1 cellular context compared by ENCODE assay signal in the genomic region with DNA sequence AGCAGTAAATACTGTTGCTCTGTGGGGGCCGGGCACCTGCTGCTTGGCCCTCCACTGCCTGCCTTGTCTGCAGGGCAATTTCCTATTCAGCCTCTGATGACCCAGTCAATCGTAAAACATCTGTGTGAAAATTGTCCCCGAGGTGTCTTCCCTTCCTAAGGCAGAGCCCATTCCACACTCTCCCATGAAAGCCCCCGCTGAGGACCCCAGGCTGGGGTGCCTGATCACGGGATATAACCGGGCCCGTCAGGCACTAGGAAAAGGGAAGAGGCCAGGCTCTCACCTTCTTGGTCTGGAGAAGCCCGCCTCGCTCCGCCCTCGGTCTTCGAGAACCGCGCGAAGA.
TF ChIP-seq lines count a peak whose summit lies in the region.

No MANE protein-coding gene starts in this region.

TF ChIP-seq in WTC11, 78 proteins besides CTCF, POLR2A, EP300 and RAD21 (continued from another document):
- TF ChIP-seq, protein P1, sequence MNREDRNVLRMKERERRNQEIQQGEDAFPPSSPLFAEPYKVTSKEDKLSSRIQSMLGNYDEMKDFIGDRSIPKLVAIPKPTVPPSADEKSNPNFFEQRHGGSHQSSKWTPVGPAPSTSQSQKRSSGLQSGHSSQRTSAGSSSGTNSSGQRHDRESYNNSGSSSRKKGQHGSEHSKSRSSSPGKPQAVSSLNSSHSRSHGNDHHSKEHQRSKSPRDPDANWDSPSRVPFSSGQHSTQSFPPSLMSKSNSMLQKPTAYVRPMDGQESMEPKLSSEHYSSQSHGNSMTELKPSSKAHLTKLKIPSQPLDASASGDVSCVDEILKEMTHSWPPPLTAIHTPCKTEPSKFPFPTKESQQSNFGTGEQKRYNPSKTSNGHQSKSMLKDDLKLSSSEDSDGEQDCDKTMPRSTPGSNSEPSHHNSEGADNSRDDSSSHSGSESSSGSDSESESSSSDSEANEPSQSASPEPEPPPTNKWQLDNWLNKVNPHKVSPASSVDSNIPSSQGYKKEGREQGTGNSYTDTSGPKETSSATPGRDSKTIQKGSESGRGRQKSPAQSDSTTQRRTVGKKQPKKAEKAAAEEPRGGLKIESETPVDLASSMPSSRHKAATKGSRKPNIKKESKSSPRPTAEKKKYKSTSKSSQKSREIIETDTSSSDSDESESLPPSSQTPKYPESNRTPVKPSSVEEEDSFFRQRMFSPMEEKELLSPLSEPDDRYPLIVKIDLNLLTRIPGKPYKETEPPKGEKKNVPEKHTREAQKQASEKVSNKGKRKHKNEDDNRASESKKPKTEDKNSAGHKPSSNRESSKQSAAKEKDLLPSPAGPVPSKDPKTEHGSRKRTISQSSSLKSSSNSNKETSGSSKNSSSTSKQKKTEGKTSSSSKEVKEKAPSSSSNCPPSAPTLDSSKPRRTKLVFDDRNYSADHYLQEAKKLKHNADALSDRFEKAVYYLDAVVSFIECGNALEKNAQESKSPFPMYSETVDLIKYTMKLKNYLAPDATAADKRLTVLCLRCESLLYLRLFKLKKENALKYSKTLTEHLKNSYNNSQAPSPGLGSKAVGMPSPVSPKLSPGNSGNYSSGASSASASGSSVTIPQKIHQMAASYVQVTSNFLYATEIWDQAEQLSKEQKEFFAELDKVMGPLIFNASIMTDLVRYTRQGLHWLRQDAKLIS (CRISPR knock-in tag; IDR thresholded peaks at IDR 0.05; ENCODE audit: borderline replicate concordance): no peak
- TF ChIP-seq ZNF396 (CRISPR knock-in tag; IDR thresholded peaks at IDR 0.05; ENCODE audit: borderline replicate concordance): no peak
- TF ChIP-seq OVOL2 (CRISPR knock-in tag; IDR thresholded peaks at IDR 0.05; ENCODE audit: borderline replicate concordance): no peak
- no peak for TF ChIP-seq NR2C2 (CRISPR knock-in tag; IDR thresholded peaks at IDR 0.05)
- TF ChIP-seq ESRRA (CRISPR knock-in tag; IDR thresholded peaks at IDR 0.05; ENCODE audit: borderline replicate concordance): no peak
- TF ChIP-seq TCF7 (CRISPR knock-in tag; IDR thresholded peaks at IDR 0.05; ENCODE audit: low read depth): no peak
TF ChIP-seq in WTC11: peak in this region for 0.
